ENCODE assay signal across 1 cellular context in genomic region chr22:27401321-27401720, GRCh38.
TF ChIP-seq lines count a peak whose summit lies in the region.

No MANE protein-coding gene starts in this region.

TF ChIP-seq in IMR-90, 13 proteins besides CTCF, POLR2A, EP300 and RAD21 (continued from another document):
- no peak for TF ChIP-seq USF2 (IDR thresholded peaks at IDR 0.05; ENCODE audit: low read depth, low read length)
TF ChIP-seq in IMR-90: peak in this region for 0.
